In genomic region chr17:38705523-38705802, GRCh38 we compare ENCODE assay signal across 8 cellular contexts. TPM values are rescaled to one million over a fixed set of nuclear protein-coding genes. Genes with fewer than 3 reads are reported as not detected.
DNase-seq lines count a peak whose midpoint lies in the region; ATAC-seq and TF ChIP-seq lines count a peak whose summit lies in the region.

No MANE protein-coding gene starts in this region.

- in situ Hi-C loops in transverse colon (cut with MboI; ENCODE audit: low pct_ligation_motif_present in 1 of 4, low pct_unique_long_range_greater_than_20kb in 1 of 4, low sequenced_read_pairs in 3 of 4) = no loop called here

- peak overlapping the region; percentile 77 for H3K27ac ChIP-seq in layer of hippocampus (ENCODE audit: low read depth, low read length)
- peak overlapping the region; percentile 99 for H3K27ac ChIP-seq in transverse colon

- H3K27me3 Mint-ChIP-seq in activated naive CD8-positive, alpha-beta T cell treated with anti-CD3 and anti-CD28 coated beads, Interleukin-2, amount 50 U/mL, for 24 hours = no peaks in the 10 kb centered on the region

- TF ChIP-seq POLR2A in transverse colon (IDR thresholded peaks at IDR 0.05) = no peak

- TF ChIP-seq CTCF in transverse colon (IDR thresholded peaks at IDR 0.05) = no peak

- H3K27ac Mint-ChIP-seq in activated naive CD8-positive, alpha-beta T cell treated with anti-CD3 and anti-CD28 coated beads, Interleukin-2, amount 50 U/mL, for 24 hours = peak overlapping the region; percentile 96

- H3K27me3 ChIP-seq in layer of hippocampus (ENCODE audit: control insufficient read depth, insufficient read depth, low read length) = no peaks in the 10 kb centered on the region
- no peaks in the 10 kb centered on the region for H3K27me3 ChIP-seq in transverse colon

- intact Hi-C loops in transverse colon (cut with DNase I; ENCODE audit: low total_unique reads) = no loop called here

- no peak for ATAC-seq in activated naive CD8-positive, alpha-beta T cell treated with anti-CD3 and anti-CD28 coated beads, Interleukin-2, amount 50 U/mL, for 24 hours
- no peak for ATAC-seq in HG03521 (IDR thresholded peaks at IDR 0.05; ENCODE audit: unreplicated experiment)

- peaks cover 14 to 41% (median 28%) of the 10 kb centered on the region in 4 donors for H3K4me1 ChIP-seq in transverse colon

- no peaks in the 10 kb centered on the region for H3K36me3 ChIP-seq in transverse colon

- H3K9me3 Mint-ChIP-seq in activated naive CD8-positive, alpha-beta T cell treated with anti-CD3 and anti-CD28 coated beads, Interleukin-2, amount 50 U/mL, for 24 hours = no peaks in the 10 kb centered on the region

- peaks cover 38% of the 10 kb centered on the region for H3K36me3 Mint-ChIP-seq in activated naive CD8-positive, alpha-beta T cell treated with anti-CD3 and anti-CD28 coated beads, Interleukin-2, amount 50 U/mL, for 24 hours (ENCODE audit: low read depth)

- DNase-seq in activated T-cell treated with anti-CD3 and anti-CD28 coated beads for 4 hours (peak; percentile 47), transverse colon (no peak), globus pallidus (ENCODE audit: low spot score) (no peak)
- DNase-seq in activated T-cell treated with anti-CD3 and anti-CD28 coated beads, Interleukin-2, amount 50 U/mL, for 1 hour = no peak
- DNase-seq in activated naive CD8-positive, alpha-beta T cell treated with anti-CD3 and anti-CD28 coated beads, Interleukin-2, amount 50 U/mL, for 24 hours = no peak
- DNase-seq in stimulated activated CD4-positive, alpha-beta T cell treated with anti-CD3 and anti-CD28 coated beads, Interleukin-2, amount 100 ng/mL, for 48 hours = no peak

- peak overlapping the region; percentile 96 for H3K4me3 Mint-ChIP-seq in activated naive CD8-positive, alpha-beta T cell treated with anti-CD3 and anti-CD28 coated beads, Interleukin-2, amount 50 U/mL, for 24 hours

- H3K4me1 Mint-ChIP-seq in activated naive CD8-positive, alpha-beta T cell treated with anti-CD3 and anti-CD28 coated beads, Interleukin-2, amount 50 U/mL, for 24 hours = peaks cover 59% of the 10 kb centered on the region

- peak overlapping the region; percentile 91 to 95 (median 94) for H3K4me3 ChIP-seq in transverse colon

- TF ChIP-seq EP300 in transverse colon (IDR thresholded peaks at IDR 0.05; ENCODE audit: low read depth) = no peak

- H3K9me3 ChIP-seq in transverse colon = no peaks in the 10 kb centered on the region

- WGBS in transverse colon (ENCODE audit: low coverage in 1 of 2), 2 donors = 1% methylated on average over 24 of the region's 32 CpGs; no CpG with 5 or more reads in 1 of the 2 donors

RNA-seq across cellular contexts. Expression of gene MLLT6, which starts 0.4 kb away (rescaled TPM):
- total RNA-seq in transverse colon = 100 to 1,000 TPM in 2 of 4 donors, 10 to 100 TPM in 2; 68.7 to 272 (median 100) TPM

RNA-seq across cellular contexts. Expression of gene CISD3, which starts 24.7 kb away (rescaled TPM):
- total RNA-seq in transverse colon = 10 to 100 TPM; 11.2 to 35.0 (median 20.5) TPM

RNA-seq across cellular contexts. Expression of gene EPOP, which starts 30.7 kb away (rescaled TPM):
- total RNA-seq in transverse colon = 1 to 10 TPM in 1 of 4 donors, under 1 TPM in 3; 0.14 to 3.8 (median 0.61) TPM

RNA-seq across cellular contexts. Expression of gene PCGF2, which starts 42.7 kb away (rescaled TPM):
- 10 to 100 TPM in 3 of 4 donors, 1 to 10 TPM in 1; 9.1 to 41.9 (median 12.2) TPM for total RNA-seq in transverse colon

RNA-seq across cellular contexts. Expression of gene PSMB3, which starts 47.1 kb away (rescaled TPM):
- total RNA-seq in transverse colon = 100 to 1,000 TPM; 137 to 169 (median 159) TPM
